ENCODE assay signal across 8 cellular contexts in genomic region chr16:67244387-67245188, GRCh38. TPM values are rescaled to one million over a fixed set of nuclear protein-coding genes. Genes with fewer than 3 reads are reported as not detected.
A peak's percentile ranks its signal among the peaks of the same experiment; 100 is the strongest.
DNase-seq lines count a peak whose midpoint lies in the region; ATAC-seq lines count a peak whose summit lies in the region.

No MANE protein-coding gene starts in this region.

- H3K36me3 ChIP-seq in KOPT-K1 (ENCODE audit: insufficient read depth, low read length) (no peaks in the 10 kb centered on the region), muscle layer of duodenum (ENCODE audit: control insufficient read depth in 1 of 2, insufficient read depth in 2 of 2, low read length in 2 of 2) (peaks cover 3 to 9% of the 10 kb centered on the region in 2 donors)

- peak overlapping the region in 1 of 2 donors; percentile 19 for H3K4me3 ChIP-seq in muscle layer of duodenum (ENCODE audit: low read depth in 1 of 2, low read length in 2 of 2)

- H3K27me3 Mint-ChIP-seq in activated CD4-positive, alpha-beta T cell treated with anti-CD3 and anti-CD28 coated beads, Interleukin-2, amount 10 ng/mL, durations not matched to agents 7 days and 5 days = peaks cover 9% of the 10 kb centered on the region

- H3K9me3 Mint-ChIP-seq in activated CD4-positive, alpha-beta T cell treated with anti-CD3 and anti-CD28 coated beads, Interleukin-2, amount 10 ng/mL, durations not matched to agents 7 days and 5 days = no peaks in the 10 kb centered on the region

- peak overlapping the region; percentile 75 for H3K27ac ChIP-seq in KOPT-K1 (ENCODE audit: low read depth, low read length, poor library complexity, severe bottlenecking)
- peak overlapping the region; percentile 88 for H3K27ac ChIP-seq in muscle layer of duodenum (ENCODE audit: low read length)

- peak; percentile 90 for DNase-seq in Daoy (ENCODE audit: low read depth)
- peak; percentile 81 for DNase-seq in activated CD4-positive, alpha-beta T cell treated with anti-CD3 and anti-CD28 coated beads, Interleukin-2, amount 10 ng/mL, durations not matched to agents 7 days and 5 days
- DNase-seq in effector CD4-positive, alpha-beta T cell = peak; percentile 73
- peak; percentile 78 for DNase-seq in stimulated activated naive CD4-positive, alpha-beta T cell treated with Interleukin-2 at 50 U/mL for 16 hours (lab: John Stamatoyannopoulos, UW)
- DNase-seq in NCI-H2029 treated with DMSO at 0.1 percent for 48 hours (lab: John Stamatoyannopoulos, UW) = no peak

- ATAC-seq in GM21723 (IDR thresholded peaks at IDR 0.05; ENCODE audit: unreplicated experiment) = peak; percentile 56

- POLR2A ChIA-PET in activated CD4-positive, alpha-beta T cell treated with anti-CD3 and anti-CD28 coated beads, Interleukin-2, amount 10 ng/mL, durations not matched to agents 7 days and 5 days (lab: Charles Lee) = interaction anchor here (0.6 to 1.7 kb wide), 4 partner anchors 13 to 330 kb away, joined by 3 to 7 read pairs (median 4); partner anchors contain the start of gene TMEM208

- H3K27me3 ChIP-seq in muscle layer of duodenum (ENCODE audit: low read depth, low read length) = peaks cover 7% of the 10 kb centered on the region

- H3K4me1 Mint-ChIP-seq in activated CD4-positive, alpha-beta T cell treated with anti-CD3 and anti-CD28 coated beads, Interleukin-2, amount 10 ng/mL, durations not matched to agents 7 days and 5 days = peaks cover 48% of the 10 kb centered on the region

- H3K4me1 ChIP-seq in muscle layer of duodenum (ENCODE audit: control insufficient read depth in 1 of 2, insufficient read depth in 2 of 2, low read length in 2 of 2) = peaks cover 15 to 49% of the 10 kb centered on the region in 2 donors

- H3K36me3 Mint-ChIP-seq in activated CD4-positive, alpha-beta T cell treated with anti-CD3 and anti-CD28 coated beads, Interleukin-2, amount 10 ng/mL, durations not matched to agents 7 days and 5 days (ENCODE audit: low read depth) = peaks cover 1% of the 10 kb centered on the region

- H3K4me3 Mint-ChIP-seq in activated CD4-positive, alpha-beta T cell treated with anti-CD3 and anti-CD28 coated beads, Interleukin-2, amount 10 ng/mL, durations not matched to agents 7 days and 5 days = peak overlapping the region; percentile 91

- H3K9me3 ChIP-seq in KOPT-K1 (ENCODE audit: insufficient read depth, low read length, poor library complexity, severe bottlenecking) (no peaks in the 10 kb centered on the region), muscle layer of duodenum (ENCODE audit: control insufficient read depth in 1 of 2, low read length in 2 of 2) (no peaks in the 10 kb centered on the region)

- H3K27ac Mint-ChIP-seq in activated CD4-positive, alpha-beta T cell treated with anti-CD3 and anti-CD28 coated beads, Interleukin-2, amount 10 ng/mL, durations not matched to agents 7 days and 5 days = peak overlapping the region; percentile 88

- CTCF ChIA-PET in activated CD4-positive, alpha-beta T cell treated with anti-CD3 and anti-CD28 coated beads, Interleukin-2, amount 10 ng/mL, durations not matched to agents 7 days and 5 days (lab: Charles Lee) = interaction anchor here (0.7 to 4.6 kb wide), 18 partner anchors 8 to 276 kb away, joined by 3 to 24 read pairs (median 3); partner anchors contain the start of genes ATP6V0D1 and TMEM208

RNA-seq across cellular contexts. Expression of gene FHOD1, which starts 2.7 kb away (rescaled TPM):
- 22.2 and 25.7 TPM in 2 replicates for total RNA-seq in Daoy (2014; rRNA removed; shearing (Covaris generic))
- total RNA-seq in activated CD4-positive, alpha-beta T cell treated with anti-CD3 and anti-CD28 coated beads, Interleukin-2, amount 10 ng/mL, durations not matched to agents 7 days and 5 days = 10 to 100 TPM; 59.2 to 62.0 TPM

RNA-seq across cellular contexts. Expression of gene SLC9A5, which starts 4.2 kb away (rescaled TPM):
- total RNA-seq in Daoy (2014; rRNA removed; shearing (Covaris generic)) = 1.7 and 1.8 TPM in 2 replicates
- 1 to 10 TPM; 1.5 to 2.0 TPM for total RNA-seq in activated CD4-positive, alpha-beta T cell treated with anti-CD3 and anti-CD28 coated beads, Interleukin-2, amount 10 ng/mL, durations not matched to agents 7 days and 5 days

RNA-seq across cellular contexts. Expression of gene TMEM208, which starts 17.7 kb away (rescaled TPM):
- 30.0 and 54.8 TPM in 2 replicates for total RNA-seq in Daoy (2014; rRNA removed; shearing (Covaris generic))
- total RNA-seq in activated CD4-positive, alpha-beta T cell treated with anti-CD3 and anti-CD28 coated beads, Interleukin-2, amount 10 ng/mL, durations not matched to agents 7 days and 5 days = 10 to 100 TPM; 25.8 to 40.8 TPM

RNA-seq across cellular contexts. Expression of gene PLEKHG4, which starts 34.7 kb away (rescaled TPM):
- 31.7 and 45.0 TPM in 2 replicates for total RNA-seq in Daoy (2014; rRNA removed; shearing (Covaris generic))
- 10 to 100 TPM; 15.7 TPM for total RNA-seq in activated CD4-positive, alpha-beta T cell treated with anti-CD3 and anti-CD28 coated beads, Interleukin-2, amount 10 ng/mL, durations not matched to agents 7 days and 5 days

RNA-seq across cellular contexts. Expression of gene ELMO3, which starts 45.7 kb away (rescaled TPM):
- total RNA-seq in Daoy (2014; rRNA removed; shearing (Covaris generic)) = 0.97 and 1.8 TPM in 2 replicates
- 1 to 10 TPM; 6.2 to 6.3 TPM for total RNA-seq in activated CD4-positive, alpha-beta T cell treated with anti-CD3 and anti-CD28 coated beads, Interleukin-2, amount 10 ng/mL, durations not matched to agents 7 days and 5 days
